30 cellular contexts compared by ENCODE assay signal in genomic region chr13:97648171-97648880, GRCh38.
DNase-seq lines count a peak whose midpoint lies in the region; ATAC-seq, FAIRE-seq and TF ChIP-seq lines count a peak whose summit lies in the region.
"Had no signal": no experiment of that assay in that cellular context is flagged by ENCODE, and none has a peak within 500 bp of the region (broad histone marks: within the 10 kb centered on the region; RNA-seq: fewer than 3 reads in every experiment).

No MANE protein-coding gene starts in this region.

- BruUV-seq in MCF 10A (replicated peaks; lab: Mats Ljungman, UMichigan): no TSS peak

- H3K9me3 Mint-ChIP-seq in MCF 10A (ENCODE audit: unreplicated experiment) (no peaks in the 10 kb centered on the region), mesothelial cell of epicardium (no peaks in the 10 kb centered on the region)
- H3K9me3 Mint-ChIP-seq: CD4-positive, alpha-beta memory T cell; neural crest cell; stimulated activated naive CD8-positive, alpha-beta T cell treated with anti-CD3 and anti-CD28 coated beads, Interleukin-15, amount 100 ng/mL, for 72 hours had no signal

- TF ChIP-seq POLR2A in breast epithelium (IDR thresholded peaks at IDR 0.05): no peak

- no peak for FAIRE-seq in bronchial epithelial cell (lab: Jason Lieb, UNC)
- FAIRE-seq: G401.6, HTR-8/SVneo had no signal

- H3K27me3 ChIP-seq in breast epithelium (no peaks in the 10 kb centered on the region), bronchial epithelial cell (ENCODE audit: control insufficient read depth, insufficient read depth, low read length) (no peaks in the 10 kb centered on the region)
- H3K27me3 ChIP-seq: thyroid gland had no signal

- H3K27ac Mint-ChIP-seq in MCF 10A (ENCODE audit: low read depth, unreplicated experiment) (no peak overlapping the region), mesothelial cell of epicardium (no peak overlapping the region)
- H3K27ac Mint-ChIP-seq: CD4-positive, alpha-beta memory T cell; stimulated activated naive CD8-positive, alpha-beta T cell treated with anti-CD3 and anti-CD28 coated beads, Interleukin-15, amount 100 ng/mL, for 72 hours had no signal

- H3K4me3 ChIP-seq in breast epithelium (no peak overlapping the region), bronchial epithelial cell (ENCODE audit: low read depth, low read length) (no peak overlapping the region)
- H3K4me3 ChIP-seq: GM23248, prostate gland, thyroid gland had no signal

- H3K36me3 ChIP-seq in breast epithelium (no peaks in the 10 kb centered on the region), bronchial epithelial cell (ENCODE audit: control insufficient read depth, insufficient read depth, low read length) (no peaks in the 10 kb centered on the region)
- H3K36me3 ChIP-seq: prostate gland, thyroid gland, WERI-Rb-1 had no signal

- peaks cover 14% of the 10 kb centered on the region for H3K27me3 Mint-ChIP-seq in MCF 10A (ENCODE audit: insufficient read depth, unreplicated experiment)
- peaks cover 10% of the 10 kb centered on the region for H3K27me3 Mint-ChIP-seq in mesothelial cell of epicardium (ENCODE audit: low read depth)

- H3K4me1 ChIP-seq in breast epithelium: no peaks in the 10 kb centered on the region
- H3K4me1 ChIP-seq: prostate gland, thyroid gland had no signal

- H3K4me3 Mint-ChIP-seq in MCF 10A (ENCODE audit: unreplicated experiment) (no peak overlapping the region), mesothelial cell of epicardium (no peak overlapping the region)
- H3K4me3 Mint-ChIP-seq: CD4-positive, alpha-beta memory T cell; neural crest cell; stimulated activated naive CD8-positive, alpha-beta T cell treated with anti-CD3 and anti-CD28 coated beads, Interleukin-15, amount 100 ng/mL, for 72 hours had no signal

- intact Hi-C loops in MCF 10A (cut with micrococcal nuclease) (no loop called here), breast epithelium (cut with DNase I; ENCODE audit: low total_unique reads) (no loop called here)

- CTCF ChIA-PET in MCF 10A (lab: Yijun Ruan, JAX): interaction anchor here (0.7 kb wide), 1 partner anchor 11 kb away, joined by 3 read pairs; no protein-coding TSS in a partner anchor

- TF ChIP-seq CTCF in MCF 10A (IDR thresholded peaks at IDR 0.05; ENCODE audit: unreplicated experiment) (no peak), breast epithelium (IDR thresholded peaks at IDR 0.05) (no peak), bronchial epithelial cell (IDR thresholded peaks at IDR 0.05; ENCODE audit: insufficient read depth, low read length, severe bottlenecking) (no peak), mesothelial cell of epicardium (IDR thresholded peaks at IDR 0.05; ENCODE audit: unreplicated experiment) (no peak)

- H3K36me3 Mint-ChIP-seq in MCF 10A (ENCODE audit: insufficient read depth, unreplicated experiment) (no peaks in the 10 kb centered on the region), mesothelial cell of epicardium (no peaks in the 10 kb centered on the region)
- H3K36me3 Mint-ChIP-seq: CD4-positive, alpha-beta memory T cell had no signal

- DNase-seq in MCF 10A (ENCODE audit: unreplicated experiment) (peak; percentile 20), breast epithelium (ENCODE audit: low spot score in 2 of 2) (no peak), bronchial epithelial cell (ENCODE audit: low read depth) (peak; percentile 89), foreskin melanocyte (peak; percentile 88), mesothelial cell of epicardium (ENCODE audit: low spot score in 2 of 2, unreplicated experiment in 2 of 2) (no peak), AG08395 (ENCODE audit: low spot score) (no peak)
- no peak for DNase-seq in stimulated activated CD4-positive, alpha-beta T cell treated with anti-CD3 and anti-CD28 coated beads, Interleukin-4, amount 100 ng/mL, for 4 hours
- DNase-seq: 8988T; activated CD4-positive, alpha-beta T cell treated with anti-CD3 and anti-CD28 coated beads, Interleukin-2, amount 50 U/mL, for 1 hour; activated naive CD4-positive, alpha-beta T cell treated with anti-CD3 and anti-CD28 coated beads, Interleukin-2, amount 50 U/mL, for 16 hours; AML-193; CD4-positive, alpha-beta memory T cell; DMS153; GM23248; islet precursor cell; Kasumi-1; NCI-H1092; NCI-H2029; NCI-H345; NCI-H748 treated with DMSO at 0.1 percent for 48 hours; stimulated activated naive CD8-positive, alpha-beta T cell treated with anti-CD3 and anti-CD28 coated beads, Interleukin-15, amount 100 ng/mL, for 72 hours; thyroid gland; WERI-Rb-1 had no signal

- no peak overlapping the region for H3K27ac ChIP-seq in breast epithelium
- H3K27ac ChIP-seq: GM23248, prostate gland, RWPE1, thyroid gland, WERI-Rb-1 had no signal

- no peaks in the 10 kb centered on the region for H3K9me3 ChIP-seq in breast epithelium
- H3K9me3 ChIP-seq: prostate gland, thyroid gland had no signal

- POLR2A ChIA-PET in MCF 10A (lab: Yijun Ruan, JAX): no interaction called here

- no peak for ATAC-seq in GM21717 (IDR thresholded peaks at IDR 0.05; ENCODE audit: unreplicated experiment)
- ATAC-seq: esophagus mucosa; stimulated activated naive CD8-positive, alpha-beta T cell treated with anti-CD3 and anti-CD28 coated beads, Interleukin-15, amount 100 ng/mL, for 72 hours had no signal

- H3K4me1 Mint-ChIP-seq in MCF 10A (ENCODE audit: insufficient read depth, unreplicated experiment) (no peaks in the 10 kb centered on the region), mesothelial cell of epicardium (no peaks in the 10 kb centered on the region)
- H3K4me1 Mint-ChIP-seq: CD4-positive, alpha-beta memory T cell; neural crest cell; stimulated activated naive CD8-positive, alpha-beta T cell treated with anti-CD3 and anti-CD28 coated beads, Interleukin-15, amount 100 ng/mL, for 72 hours had no signal

Comparison
In these comparisons a context has a peak if more than half of its experiments do, and no peak if none do; other contexts are left out.
1. DNase-seq: peak in MCF 10A (single experiment), bronchial epithelial cell (single experiment) and foreskin melanocyte (single experiment); none in breast epithelium (0 of 2), mesothelial cell of epicardium (0 of 2), AG08395 (single experiment) and stimulated activated CD4-positive, alpha-beta T cell treated with anti-CD3 and anti-CD28 coated beads, Interleukin-4, amount 100 ng/mL, for 4 hours (0 of 2).